26 cellular contexts compared by ENCODE assay signal in the genomic region with DNA sequence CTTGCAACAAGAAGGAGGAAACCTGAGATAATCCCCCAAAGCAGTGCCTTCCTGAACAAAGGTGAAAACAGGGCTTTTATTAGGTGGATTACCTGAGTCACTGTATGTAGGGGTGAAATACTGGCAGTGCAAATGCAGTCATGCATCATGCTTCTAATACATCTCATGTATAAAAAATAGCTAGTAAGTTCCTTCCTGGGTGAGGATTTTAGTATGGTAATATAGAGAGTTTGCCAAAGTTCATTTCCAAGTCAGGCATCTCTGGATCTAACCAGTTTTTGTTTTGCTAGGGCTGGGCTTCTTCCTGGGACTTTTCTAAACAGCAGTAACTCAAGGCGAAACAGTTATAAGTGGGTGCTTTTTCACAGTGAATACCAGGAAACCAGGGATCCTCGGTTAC.
"Had no signal": no experiment of that assay in that cellular context is flagged by ENCODE, and none has a peak within 500 bp of the region (broad histone marks: within the 10 kb centered on the region; RNA-seq: fewer than 3 reads in every experiment).

No MANE protein-coding gene starts in this region.

- DNase-seq: activated CD4-positive, alpha-beta T cell treated with anti-CD3 and anti-CD28 coated beads for 4 hours; activated CD4-positive, alpha-beta T cell treated with anti-CD3 and anti-CD28 coated beads, Interleukin-2, amount 50 U/mL, for 4 hours; activated CD4-positive, CD25-positive, alpha-beta regulatory T cell; activated naive CD4-positive, alpha-beta T cell; activated T-cell treated with anti-CD3 and anti-CD28 coated beads for 4 hours; activated T-cell treated with anti-CD3 and anti-CD28 coated beads, Interleukin-2, amount 50 U/mL, for 72 hours; effector CD8-positive, alpha-beta T cell; gastrocnemius medialis; glutamatergic neuron; lower lobe of right lung; mesendoderm; ovary; stimulated activated CD4-positive, alpha-beta T cell treated with anti-CD3 and anti-CD28 coated beads, Interleukin-1b, Interleukin-23, amount 100 ng/mL, for 48 hours; stimulated activated CD4-positive, alpha-beta T cell treated with anti-CD3 and anti-CD28 coated beads, Interleukin-4, amount 100 ng/mL, for 4 hours; stimulated activated CD8-positive, alpha-beta memory T cell treated with anti-CD3 and anti-CD28 coated beads, Interleukin-4, amount 100 ng/mL, for 48 hours; stimulated activated naive CD8-positive, alpha-beta T cell treated with anti-CD3 and anti-CD28 coated beads, Interleukin-15, amount 100 ng/mL, for 72 hours; substantia nigra; T-helper 1 cell; upper lobe of right lung had no signal

- H3K27ac Mint-ChIP-seq: activated naive CD4-positive, alpha-beta T cell treated with anti-CD3 and anti-CD28 coated beads, Interleukin-2, amount 50 U/mL, for 72 hours; activated T-cell treated with anti-CD3 and anti-CD28 coated beads, Interleukin-2, amount 50 U/mL, for 72 hours; stimulated activated memory B cell treated with anti-CD40 and anti-IgM and Interleukin-4, amounts not matched to agents 10 μg/mL and 1 μg/mL and 100 μg/mL, for 72 hours; stimulated activated naive CD8-positive, alpha-beta T cell treated with anti-CD3 and anti-CD28 coated beads, Interleukin-15, amount 100 ng/mL, for 72 hours; T-helper 2 cell treated with Interferon-gamma antibody and Interleukin-4, amounts not matched to agents 5 μg/mL and 100 μg/mL, for 36 hours had no signal

- H3K36me3 Mint-ChIP-seq: activated naive CD4-positive, alpha-beta T cell treated with anti-CD3 and anti-CD28 coated beads, Interleukin-2, amount 50 U/mL, for 72 hours; stimulated activated memory B cell treated with anti-CD40 and anti-IgM and Interleukin-4, amounts not matched to agents 10 μg/mL and 1 μg/mL and 100 μg/mL, for 72 hours had no signal

- H3K27me3 Mint-ChIP-seq: central memory CD8-positive, alpha-beta T cell; stimulated activated memory B cell treated with anti-CD40 and anti-IgM and Interleukin-4, amounts not matched to agents 10 μg/mL and 1 μg/mL and 100 μg/mL, for 72 hours; stimulated activated naive CD8-positive, alpha-beta T cell treated with anti-CD3 and anti-CD28 coated beads, Interleukin-15, amount 100 ng/mL, for 72 hours had no signal

- H3K27ac ChIP-seq: gastrocnemius medialis, lower lobe of right lung, ovary, prostate gland, right atrium auricular region, upper lobe of right lung had no signal

- H3K4me1 ChIP-seq: gastrocnemius medialis, lower lobe of right lung, prostate gland, right atrium auricular region, upper lobe of right lung had no signal

- H3K27me3 ChIP-seq: gastrocnemius medialis, ovary, right atrium auricular region, upper lobe of right lung had no signal

- H3K4me3 ChIP-seq: gastrocnemius medialis, lower lobe of right lung, ovary, prostate gland, right atrium auricular region, smooth muscle cell, upper lobe of right lung had no signal

- H3K36me3 ChIP-seq: gastrocnemius medialis, lower lobe of right lung, ovary, prostate gland, right atrium auricular region, upper lobe of right lung had no signal

- H3K9me3 ChIP-seq: gastrocnemius medialis, lower lobe of right lung, ovary, prostate gland, right atrium auricular region, upper lobe of right lung had no signal

- H3K4me3 Mint-ChIP-seq: activated T-cell treated with anti-CD3 and anti-CD28 coated beads, Interleukin-2, amount 50 U/mL, for 72 hours; central memory CD8-positive, alpha-beta T cell; stimulated activated memory B cell treated with anti-CD40 and anti-IgM and Interleukin-4, amounts not matched to agents 10 μg/mL and 1 μg/mL and 100 μg/mL, for 72 hours; stimulated activated naive CD8-positive, alpha-beta T cell treated with anti-CD3 and anti-CD28 coated beads, Interleukin-15, amount 100 ng/mL, for 72 hours; T-helper 2 cell treated with Interferon-gamma antibody and Interleukin-4, amounts not matched to agents 5 μg/mL and 100 μg/mL, for 36 hours had no signal

- H3K4me1 Mint-ChIP-seq: central memory CD8-positive, alpha-beta T cell; stimulated activated memory B cell treated with anti-CD40 and anti-IgM and Interleukin-4, amounts not matched to agents 10 μg/mL and 1 μg/mL and 100 μg/mL, for 72 hours; stimulated activated naive CD8-positive, alpha-beta T cell treated with anti-CD3 and anti-CD28 coated beads, Interleukin-15, amount 100 ng/mL, for 72 hours had no signal
